Comparison of ENCODE assay signal across 13 cellular contexts in the genomic region with DNA sequence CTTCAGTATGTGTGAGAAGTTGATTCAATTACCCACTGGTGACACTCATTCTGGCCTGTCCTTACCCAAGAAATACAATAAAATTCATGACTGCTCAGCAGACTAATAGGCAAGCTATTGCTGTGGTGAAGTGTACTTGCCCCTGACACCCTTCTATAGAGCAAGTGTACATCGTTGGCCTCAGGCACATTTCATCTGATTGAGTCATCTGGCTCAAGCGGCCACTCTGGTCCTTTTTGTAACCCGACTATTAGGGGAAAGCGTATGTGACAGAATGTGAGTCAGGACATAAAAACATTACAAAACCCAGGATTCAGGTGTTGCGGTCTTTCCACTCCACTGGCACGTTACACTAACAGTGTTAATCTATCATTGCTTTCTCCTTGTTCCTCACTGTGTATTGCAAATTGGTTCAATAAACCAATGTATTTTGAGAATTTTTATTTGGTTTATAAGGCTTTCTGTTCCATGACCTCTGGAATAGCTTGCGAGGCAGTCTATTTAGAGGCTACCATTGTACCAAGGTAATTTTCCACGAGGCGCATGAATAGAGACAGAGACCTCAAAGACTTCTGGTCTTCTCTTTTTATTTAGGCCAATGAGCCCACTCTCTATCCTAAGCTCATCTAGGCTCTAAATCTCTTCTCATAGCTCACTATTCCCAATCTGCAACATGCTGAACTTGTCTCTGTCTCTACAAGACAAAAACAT. TPM values are rescaled to one million over a fixed set of nuclear protein-coding genes. Genes with fewer than 3 reads are reported as not detected.
DNase-seq lines count a peak whose midpoint lies in the region; ATAC-seq lines count a peak whose summit lies in the region.
"Had no signal": no experiment of that assay in that cellular context is flagged by ENCODE, and none has a peak within 500 bp of the region (broad histone marks: within the 10 kb centered on the region; RNA-seq: fewer than 3 reads in every experiment).

No MANE protein-coding gene starts in this region.

- no peak overlapping the region for H3K4me3 Mint-ChIP-seq in activated CD4-positive, alpha-beta memory T cell treated with anti-CD3 and anti-CD28 coated beads for 36 hours
- H3K4me3 Mint-ChIP-seq: dendritic cell treated with granulocyte-macrophage colony-stimulating factor and Interleukin-4, amounts not matched to agents 40 ng/mL and 50 ng/mL, for 4 days had no signal

- peaks cover 7% of the 10 kb centered on the region for H3K36me3 Mint-ChIP-seq in activated CD4-positive, alpha-beta memory T cell treated with anti-CD3 and anti-CD28 coated beads for 36 hours

- DNase-seq in AG08395 (ENCODE audit: low spot score) (peak; percentile 70), HS-5 (ENCODE audit: low read depth) (peak; percentile 90), amniotic epithelial cell (ENCODE audit: low read depth) (peak; percentile 38), hepatic stellate cell (ENCODE audit: low spot score) (peak; percentile 66), NCI-H1436 (lab: John Stamatoyannopoulos, UW) (no peak), anterior cingulate cortex (lab: John Stamatoyannopoulos, UW) (no peak)
- DNase-seq in activated CD4-positive, alpha-beta memory T cell treated with anti-CD3 and anti-CD28 coated beads for 36 hours = no peak
- DNase-seq: activated CD4-positive, alpha-beta T cell treated with anti-CD3 and anti-CD28 coated beads for 48 hours; activated gamma-delta T cell treated with Interleukin-2 at 50 U/mL for 16 hours; NCI-H446; substantia nigra had no signal

- no peaks in the 10 kb centered on the region for H3K4me1 Mint-ChIP-seq in activated CD4-positive, alpha-beta memory T cell treated with anti-CD3 and anti-CD28 coated beads for 36 hours (ENCODE audit: low read depth)

- no peaks in the 10 kb centered on the region for H3K9me3 Mint-ChIP-seq in activated CD4-positive, alpha-beta memory T cell treated with anti-CD3 and anti-CD28 coated beads for 36 hours
- H3K9me3 Mint-ChIP-seq: dendritic cell treated with granulocyte-macrophage colony-stimulating factor and Interleukin-4, amounts not matched to agents 40 ng/mL and 50 ng/mL, for 4 days had no signal

- intact Hi-C loops in activated CD4-positive, alpha-beta memory T cell treated with anti-CD3 and anti-CD28 coated beads for 36 hours (cut with micrococcal nuclease) = no loop called here

- no peaks in the 10 kb centered on the region for H3K27me3 Mint-ChIP-seq in activated CD4-positive, alpha-beta memory T cell treated with anti-CD3 and anti-CD28 coated beads for 36 hours

- ATAC-seq in GM21360 (IDR thresholded peaks at IDR 0.05; ENCODE audit: unreplicated experiment) = no peak

- CTCF ChIA-PET in activated CD4-positive, alpha-beta memory T cell treated with anti-CD3 and anti-CD28 coated beads for 36 hours (lab: Charles Lee) = no interaction called here

- POLR2A ChIA-PET in activated CD4-positive, alpha-beta memory T cell treated with anti-CD3 and anti-CD28 coated beads for 36 hours (lab: Charles Lee) = no interaction called here

- no peak overlapping the region for H3K27ac Mint-ChIP-seq in activated CD4-positive, alpha-beta memory T cell treated with anti-CD3 and anti-CD28 coated beads for 36 hours
- H3K27ac Mint-ChIP-seq: dendritic cell treated with granulocyte-macrophage colony-stimulating factor and Interleukin-4, amounts not matched to agents 40 ng/mL and 50 ng/mL, for 4 days had no signal

RNA-seq across cellular contexts. Expression of a gene that starts 10.2 kb away (rescaled TPM):
- total RNA-seq in activated CD4-positive, alpha-beta memory T cell treated with anti-CD3 and anti-CD28 coated beads for 36 hours = 10 to 100 TPM; 14.2 to 17.3 TPM

Comparison
In these comparisons a context has a peak if more than half of its experiments do, and no peak if none do; other contexts are left out.
1. DNase-seq: peak in AG08395 (single experiment), HS-5 (single experiment), amniotic epithelial cell (single experiment) and hepatic stellate cell (single experiment); none in activated CD4-positive, alpha-beta memory T cell treated with anti-CD3 and anti-CD28 coated beads for 36 hours (single experiment), NCI-H1436 (single experiment) and anterior cingulate cortex (0 of 58).